In genomic region chr18:41058351-41059125, GRCh38 we compare ENCODE assay signal across 1 cellular context.
TF ChIP-seq lines count a peak whose summit lies in the region.

No MANE protein-coding gene starts in this region.

TF ChIP-seq in GM23338, 12 proteins besides CTCF, POLR2A, EP300 and RAD21 (continued from another document):
- TF ChIP-seq ZNF462 (CRISPR knock-in tag; IDR thresholded peaks at IDR 0.05) (no peak), STAT1 (IDR thresholded peaks at IDR 0.05; ENCODE audit: unreplicated experiment) (no peak), ZNF114 (CRISPR knock-in tag; IDR thresholded peaks at IDR 0.05) (no peak), EZH2phosphoT487 (IDR thresholded peaks at IDR 0.05; ENCODE audit: unreplicated experiment) (no peak), EZH2 (IDR thresholded peaks at IDR 0.05; ENCODE audit: low read depth, unreplicated experiment) (no peak), JUNB (IDR thresholded peaks at IDR 0.05; ENCODE audit: unreplicated experiment) (no peak), ZNF331 (CRISPR knock-in tag; IDR thresholded peaks at IDR 0.05; ENCODE audit: low read depth) (no peak), CREB1 (CRISPR knock-in tag; IDR thresholded peaks at IDR 0.05; ENCODE audit: low read depth) (no peak)
- TF ChIP-seq, protein P1, sequence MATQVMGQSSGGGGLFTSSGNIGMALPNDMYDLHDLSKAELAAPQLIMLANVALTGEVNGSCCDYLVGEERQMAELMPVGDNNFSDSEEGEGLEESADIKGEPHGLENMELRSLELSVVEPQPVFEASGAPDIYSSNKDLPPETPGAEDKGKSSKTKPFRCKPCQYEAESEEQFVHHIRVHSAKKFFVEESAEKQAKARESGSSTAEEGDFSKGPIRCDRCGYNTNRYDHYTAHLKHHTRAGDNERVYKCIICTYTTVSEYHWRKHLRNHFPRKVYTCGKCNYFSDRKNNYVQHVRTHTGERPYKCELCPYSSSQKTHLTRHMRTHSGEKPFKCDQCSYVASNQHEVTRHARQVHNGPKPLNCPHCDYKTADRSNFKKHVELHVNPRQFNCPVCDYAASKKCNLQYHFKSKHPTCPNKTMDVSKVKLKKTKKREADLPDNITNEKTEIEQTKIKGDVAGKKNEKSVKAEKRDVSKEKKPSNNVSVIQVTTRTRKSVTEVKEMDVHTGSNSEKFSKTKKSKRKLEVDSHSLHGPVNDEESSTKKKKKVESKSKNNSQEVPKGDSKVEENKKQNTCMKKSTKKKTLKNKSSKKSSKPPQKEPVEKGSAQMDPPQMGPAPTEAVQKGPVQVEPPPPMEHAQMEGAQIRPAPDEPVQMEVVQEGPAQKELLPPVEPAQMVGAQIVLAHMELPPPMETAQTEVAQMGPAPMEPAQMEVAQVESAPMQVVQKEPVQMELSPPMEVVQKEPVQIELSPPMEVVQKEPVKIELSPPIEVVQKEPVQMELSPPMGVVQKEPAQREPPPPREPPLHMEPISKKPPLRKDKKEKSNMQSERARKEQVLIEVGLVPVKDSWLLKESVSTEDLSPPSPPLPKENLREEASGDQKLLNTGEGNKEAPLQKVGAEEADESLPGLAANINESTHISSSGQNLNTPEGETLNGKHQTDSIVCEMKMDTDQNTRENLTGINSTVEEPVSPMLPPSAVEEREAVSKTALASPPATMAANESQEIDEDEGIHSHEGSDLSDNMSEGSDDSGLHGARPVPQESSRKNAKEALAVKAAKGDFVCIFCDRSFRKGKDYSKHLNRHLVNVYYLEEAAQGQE (IDR thresholded peaks at IDR 0.05; ENCODE audit: unreplicated experiment), result no peak
- TF ChIP-seq, protein P2, sequence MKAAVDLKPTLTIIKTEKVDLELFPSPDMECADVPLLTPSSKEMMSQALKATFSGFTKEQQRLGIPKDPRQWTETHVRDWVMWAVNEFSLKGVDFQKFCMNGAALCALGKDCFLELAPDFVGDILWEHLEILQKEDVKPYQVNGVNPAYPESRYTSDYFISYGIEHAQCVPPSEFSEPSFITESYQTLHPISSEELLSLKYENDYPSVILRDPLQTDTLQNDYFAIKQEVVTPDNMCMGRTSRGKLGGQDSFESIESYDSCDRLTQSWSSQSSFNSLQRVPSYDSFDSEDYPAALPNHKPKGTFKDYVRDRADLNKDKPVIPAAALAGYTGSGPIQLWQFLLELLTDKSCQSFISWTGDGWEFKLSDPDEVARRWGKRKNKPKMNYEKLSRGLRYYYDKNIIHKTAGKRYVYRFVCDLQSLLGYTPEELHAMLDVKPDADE (IDR thresholded peaks at IDR 0.05), result no peak
